In the genomic region with DNA sequence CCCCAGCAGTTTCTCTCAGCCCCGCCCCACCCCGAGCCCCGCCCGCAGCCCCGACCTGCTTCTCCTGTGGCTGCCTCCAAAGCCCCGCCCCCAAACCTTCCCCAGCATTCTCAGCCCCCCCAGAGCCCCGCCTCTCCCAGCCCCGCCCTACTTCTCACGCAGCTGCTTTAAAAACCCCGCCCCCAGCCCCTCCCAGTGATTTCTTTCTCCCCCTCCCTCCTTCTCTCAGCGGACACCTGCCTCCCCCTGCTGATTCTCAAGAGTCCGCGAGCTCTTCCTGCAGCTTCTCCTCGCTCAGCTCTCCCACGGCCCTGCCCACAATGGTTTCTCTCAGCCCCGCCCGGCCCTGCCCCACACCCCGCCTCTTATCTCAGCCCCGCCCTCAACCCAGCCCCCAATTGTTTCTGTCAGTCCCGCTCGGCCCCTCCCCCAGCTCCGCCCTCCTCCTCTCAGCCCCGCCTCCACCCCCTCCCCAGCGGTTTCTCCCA, we compare ENCODE assay signal across 8 cellular contexts. TPM values are rescaled to one million over a fixed set of nuclear protein-coding genes. Genes with fewer than 3 reads are reported as not detected.
DNase-seq lines count a peak whose midpoint lies in the region; ATAC-seq and TF ChIP-seq lines count a peak whose summit lies in the region.

No MANE protein-coding gene starts in this region.

- H3K9me3 ChIP-seq in lung (ENCODE audit: control insufficient read depth in 2 of 2, insufficient read depth in 1 of 2, low read length in 1 of 2) = peaks cover 0 to 3% of the 10 kb centered on the region in 2 donors

- intact Hi-C loops in dorsolateral prefrontal cortex (cut with DNase I) = no loop called here

- ATAC-seq in HG03280 (IDR thresholded peaks at IDR 0.05; ENCODE audit: unreplicated experiment) (peak; percentile 24), lung (ENCODE audit: insufficient read depth, low FRiP score) (peak; percentile 74)

- DNase-seq in NCI-H2081 (lab: John Stamatoyannopoulos, UW) = peak; percentile 73 to 83
- DNase-seq in NCI-H2081 treated with DMSO at 0.1 percent for 48 hours (lab: John Stamatoyannopoulos, UW) = no peak
- DNase-seq in NCI-H526 treated with DMSO at 0.1 percent for 48 hours (lab: John Stamatoyannopoulos, UW) = peak; percentile 82
- peak; percentile 91 for DNase-seq in activated CD4-positive, alpha-beta memory T cell treated with anti-CD3 and anti-CD28 coated beads, Interleukin-2, amount 10 ng/mL, durations not matched to agents 7 days and 5 days
- DNase-seq in dorsolateral prefrontal cortex = peak; percentile 77 to 91 (median 88)
- DNase-seq in lung (ENCODE audit: low spot score) = peak; percentile 90
- DNase-seq in stimulated activated CD4-positive, alpha-beta T cell treated with anti-CD3 and anti-CD28 coated beads, Interleukin-4, amount 100 ng/mL, for 48 hours (ENCODE audit: low read depth in 2 of 2) = peak; percentile 85 to 87

- H3K27ac ChIP-seq in dorsolateral prefrontal cortex (peak overlapping the region in 54 of 59 donors; percentile 16 to 90 (median 81)), lung (ENCODE audit: low read depth in 1 of 2, low read length in 1 of 2) (peak overlapping the region; percentile 65 to 95)

- H3K27me3 Mint-ChIP-seq in activated CD4-positive, alpha-beta memory T cell treated with anti-CD3 and anti-CD28 coated beads, Interleukin-2, amount 10 ng/mL, durations not matched to agents 7 days and 5 days = no peaks in the 10 kb centered on the region

- H3K36me3 Mint-ChIP-seq in activated CD4-positive, alpha-beta memory T cell treated with anti-CD3 and anti-CD28 coated beads, Interleukin-2, amount 10 ng/mL, durations not matched to agents 7 days and 5 days (ENCODE audit: low read depth) = peaks cover 3% of the 10 kb centered on the region

- WGBS in lung, 2 donors = 0 to 31% methylated on average over 5 to 24 of the region's 24 CpGs

- H3K27me3 ChIP-seq in dorsolateral prefrontal cortex (peaks cover 0 to 8% (median 0%) of the 10 kb centered on the region in 45 donors), lung (ENCODE audit: control insufficient read depth, insufficient read depth) (no peaks in the 10 kb centered on the region)

- CTCF ChIA-PET in activated CD4-positive, alpha-beta memory T cell treated with anti-CD3 and anti-CD28 coated beads, Interleukin-2, amount 10 ng/mL, durations not matched to agents 7 days and 5 days (lab: Charles Lee) = interaction anchor here (0.6 to 3.8 kb wide), 9 partner anchors 9 to 399 kb away, joined by 3 to 33 read pairs (median 3); partner anchors contain the start of genes EOLA2 and IDS

- H3K27ac Mint-ChIP-seq in activated CD4-positive, alpha-beta memory T cell treated with anti-CD3 and anti-CD28 coated beads, Interleukin-2, amount 10 ng/mL, durations not matched to agents 7 days and 5 days = peak overlapping the region; percentile 99

- no peaks in the 10 kb centered on the region for H3K9me3 Mint-ChIP-seq in activated CD4-positive, alpha-beta memory T cell treated with anti-CD3 and anti-CD28 coated beads, Interleukin-2, amount 10 ng/mL, durations not matched to agents 7 days and 5 days

- peaks cover 0 to 4% of the 10 kb centered on the region in 2 donors for H3K36me3 ChIP-seq in lung (ENCODE audit: control insufficient read depth in 2 of 2, insufficient read depth in 2 of 2, low read length in 2 of 2)

- peaks cover 10% of the 10 kb centered on the region for H3K4me1 Mint-ChIP-seq in activated CD4-positive, alpha-beta memory T cell treated with anti-CD3 and anti-CD28 coated beads, Interleukin-2, amount 10 ng/mL, durations not matched to agents 7 days and 5 days

- POLR2A ChIA-PET in activated CD4-positive, alpha-beta memory T cell treated with anti-CD3 and anti-CD28 coated beads, Interleukin-2, amount 10 ng/mL, durations not matched to agents 7 days and 5 days (lab: Charles Lee) = interaction anchor here (1.3 to 3.6 kb wide), 7 partner anchors 11 to 399 kb away, joined by 5 to 43 read pairs (median 12); partner anchors contain the start of gene IDS

- peak overlapping the region in 57 of 59 donors; percentile 45 to 81 (median 64) for H3K4me3 ChIP-seq in dorsolateral prefrontal cortex
- H3K4me3 ChIP-seq in lung = no peak overlapping the region

- H3K4me3 Mint-ChIP-seq in activated CD4-positive, alpha-beta memory T cell treated with anti-CD3 and anti-CD28 coated beads, Interleukin-2, amount 10 ng/mL, durations not matched to agents 7 days and 5 days = peak overlapping the region; percentile 84

- H3K4me1 ChIP-seq in lung (ENCODE audit: control insufficient read depth in 2 of 2, insufficient read depth in 2 of 2, low read length in 2 of 2) = no peaks in the 10 kb centered on the region

- no peak for TF ChIP-seq CTCF in dorsolateral prefrontal cortex (IDR thresholded peaks at IDR 0.05 in 54 of 56, conservative IDR thresholded peaks at IDR 0.05 in 2 of 56; ENCODE audit: low read depth in 1 of 56, partially characterized antibody in 56 of 56)
- TF ChIP-seq CTCF in lung (IDR thresholded peaks at IDR 0.05; ENCODE audit: control extremely low read depth, extremely low read depth) = no peak

RNA-seq across cellular contexts. Expression of gene EOLA1, which starts 0.6 kb away (rescaled TPM):
- total RNA-seq in activated CD4-positive, alpha-beta memory T cell treated with anti-CD3 and anti-CD28 coated beads, Interleukin-2, amount 10 ng/mL, durations not matched to agents 7 days and 5 days = 10 to 100 TPM; 31.8 to 36.4 TPM
- total RNA-seq in dorsolateral prefrontal cortex = 10 to 100 TPM; 14.4 to 32.7 (median 22.3) TPM
- 10 to 100 TPM; 11.5 to 19.3 TPM for total RNA-seq in lung
- 10 to 100 TPM; 17.7 to 19.9 TPM for polyA plus RNA-seq in lung

RNA-seq across cellular contexts. Expression of gene HSFX3, which starts 9.5 kb away (rescaled TPM):
- not detected for total RNA-seq in activated CD4-positive, alpha-beta memory T cell treated with anti-CD3 and anti-CD28 coated beads, Interleukin-2, amount 10 ng/mL, durations not matched to agents 7 days and 5 days
- total RNA-seq in dorsolateral prefrontal cortex = under 1 TPM in 1 of 120 experiments, not detected in 119; 0.68 TPM
- not detected for total RNA-seq in lung
- polyA plus RNA-seq in lung = not detected

RNA-seq across cellular contexts. Expression of gene IDS, which starts 35.1 kb away (rescaled TPM):
- 100 to 1,000 TPM; 114 to 116 TPM for total RNA-seq in activated CD4-positive, alpha-beta memory T cell treated with anti-CD3 and anti-CD28 coated beads, Interleukin-2, amount 10 ng/mL, durations not matched to agents 7 days and 5 days
- total RNA-seq in dorsolateral prefrontal cortex (1,000 to 10,000 TPM in 11 of 120 experiments, 100 to 1,000 TPM in 109; 324 to 1,147 (median 848) TPM), lung (100 to 1,000 TPM in 1 of 2 donors, 10 to 100 TPM in 1; 39.8 to 100 TPM)
- polyA plus RNA-seq in lung = 10 to 100 TPM; 32.0 to 58.6 TPM

RNA-seq across cellular contexts. Expression of gene MAGEA9B, which starts 47.1 kb away (rescaled TPM):
- total RNA-seq in activated CD4-positive, alpha-beta memory T cell treated with anti-CD3 and anti-CD28 coated beads, Interleukin-2, amount 10 ng/mL, durations not matched to agents 7 days and 5 days = not detected
- under 1 TPM in 2 of 120 experiments, not detected in 118; 0.25 to 0.33 TPM for total RNA-seq in dorsolateral prefrontal cortex
- total RNA-seq in lung = not detected
- not detected for polyA plus RNA-seq in lung

RNA-seq across cellular contexts. Expression of gene HSFX2, which starts 54.9 kb away (rescaled TPM):
- total RNA-seq in activated CD4-positive, alpha-beta memory T cell treated with anti-CD3 and anti-CD28 coated beads, Interleukin-2, amount 10 ng/mL, durations not matched to agents 7 days and 5 days = not detected
- 1 to 10 TPM in 83 of 120 experiments, under 1 TPM in 13, not detected in 24; 0.42 to 8.9 (median 3.0) TPM for total RNA-seq in dorsolateral prefrontal cortex
- total RNA-seq in lung = under 1 TPM in 1 of 2 donors, not detected in 1; 0.31 TPM
- under 1 TPM; 0.41 to 0.61 TPM for polyA plus RNA-seq in lung
